In the genomic region with DNA sequence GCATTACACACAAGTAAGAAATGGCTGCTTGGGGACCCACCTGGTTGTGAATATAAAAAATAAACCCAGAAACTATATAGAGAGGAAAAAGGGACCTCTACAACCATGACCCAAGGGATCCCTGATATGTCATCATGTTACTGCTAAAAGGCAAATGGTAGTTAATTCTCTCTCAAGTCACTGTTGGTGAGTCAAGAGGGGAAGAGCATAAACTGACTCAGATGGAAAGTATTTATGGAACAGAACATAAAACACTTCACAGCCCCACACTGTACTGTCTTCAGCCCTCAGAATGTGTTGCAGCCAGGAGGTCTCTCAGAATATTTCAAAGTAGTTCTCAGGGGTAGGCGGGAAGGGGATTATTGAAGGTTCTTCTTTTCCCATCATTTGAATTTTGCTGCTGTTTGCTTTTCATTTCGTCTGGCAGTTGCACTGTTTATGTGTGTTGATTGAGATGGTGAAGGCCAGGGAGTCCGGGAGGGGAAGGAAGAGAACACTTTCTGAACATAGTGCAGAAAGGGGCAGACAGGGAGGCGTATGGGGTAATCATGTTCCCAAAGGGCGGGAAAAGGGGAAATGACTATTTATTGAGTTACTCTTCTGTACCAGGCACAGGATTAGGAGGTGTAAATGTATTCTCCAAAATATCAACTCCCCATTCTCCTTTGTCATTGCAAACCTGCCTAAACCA, we compare ENCODE assay signal across 11 cellular contexts.
DNase-seq lines count a peak whose midpoint lies in the region; ATAC-seq and TF ChIP-seq lines count a peak whose summit lies in the region.
"Had no signal": no experiment of that assay in that cellular context is flagged by ENCODE, and none has a peak within 500 bp of the region (broad histone marks: within the 10 kb centered on the region; RNA-seq: fewer than 3 reads in every experiment).

No MANE protein-coding gene starts in this region.

- no peaks in the 10 kb centered on the region for H3K9me3 Mint-ChIP-seq in endodermal cell
- H3K9me3 Mint-ChIP-seq: activated CD4-positive, alpha-beta T cell treated with anti-CD3 and anti-CD28 coated beads, Interleukin-2, amount 10 ng/mL, durations not matched to agents 7 days and 5 days had no signal

- H3K4me1 Mint-ChIP-seq in endodermal cell, result no peaks in the 10 kb centered on the region
- H3K4me1 Mint-ChIP-seq: activated CD4-positive, alpha-beta T cell treated with anti-CD3 and anti-CD28 coated beads, Interleukin-2, amount 10 ng/mL, durations not matched to agents 7 days and 5 days had no signal

- no peaks in the 10 kb centered on the region for H3K27me3 Mint-ChIP-seq in endodermal cell (ENCODE audit: insufficient read depth)

- H3K27me3 ChIP-seq in esophagus muscularis mucosa (no peaks in the 10 kb centered on the region), skeletal muscle satellite cell (ENCODE audit: control insufficient read depth, insufficient read depth, low read length) (no peaks in the 10 kb centered on the region), endodermal cell (ENCODE audit: control insufficient read depth, insufficient read depth, low read length, poor library complexity, severe bottlenecking) (no peaks in the 10 kb centered on the region)
- H3K27me3 ChIP-seq: neutrophil had no signal

- ATAC-seq in GM21390 (IDR thresholded peaks at IDR 0.05; ENCODE audit: unreplicated experiment) (peak; percentile 49), GM19324 (IDR thresholded peaks at IDR 0.05; ENCODE audit: low FRiP score, unreplicated experiment) (no peak)

- intact Hi-C loops in esophagus muscularis mucosa (cut with DNase I), result no loop called here

- H3K4me3 ChIP-seq in esophagus muscularis mucosa (no peak overlapping the region), skeletal muscle satellite cell (ENCODE audit: low read length) (peak overlapping the region; percentile 20), endodermal cell (ENCODE audit: low read length) (no peak overlapping the region)

- H3K9me3 ChIP-seq in esophagus muscularis mucosa (no peaks in the 10 kb centered on the region), skeletal muscle satellite cell (replicated peaks; ENCODE audit: low read length) (no peaks in the 10 kb centered on the region), endodermal cell (ENCODE audit: control insufficient read depth, low read length) (no peaks in the 10 kb centered on the region)
- H3K9me3 ChIP-seq: neutrophil had no signal

- H3K9ac ChIP-seq in skeletal muscle satellite cell (ENCODE audit: low read depth, low read length) (peak overlapping the region; percentile 24), endodermal cell (ENCODE audit: extremely low read depth, low read length, poor library complexity, severe bottlenecking) (no peak overlapping the region)

- H3K4me3 Mint-ChIP-seq in endodermal cell, result no peak overlapping the region
- H3K4me3 Mint-ChIP-seq: activated CD4-positive, alpha-beta T cell treated with anti-CD3 and anti-CD28 coated beads, Interleukin-2, amount 10 ng/mL, durations not matched to agents 7 days and 5 days had no signal

- H3K4me2 ChIP-seq in skeletal muscle satellite cell (ENCODE audit: low read length), result peak overlapping the region; percentile 56

- TF ChIP-seq CTCF in esophagus muscularis mucosa (IDR thresholded peaks at IDR 0.05) (no peak), endodermal cell (conservative IDR thresholded peaks at IDR 0.05) (no peak)

- WGBS in esophagus muscularis mucosa, result 45% methylated on average over 5 of the region's 5 CpGs
- WGBS in endodermal cell (ENCODE audit: insufficient coverage in 1 of 2, insufficient read length in 1 of 2), 2 experiments, result 89 to 90% methylated on average over 2 to 5 of the region's 5 CpGs

- H3K4me1 ChIP-seq in esophagus muscularis mucosa (peaks cover 22 to 43% (median 32%) of the 10 kb centered on the region in 4 donors), skeletal muscle satellite cell (ENCODE audit: control insufficient read depth, insufficient read depth, low read length) (peaks cover 24% of the 10 kb centered on the region), endodermal cell (ENCODE audit: control insufficient read depth, insufficient read depth, low read length) (no peaks in the 10 kb centered on the region)

- no peak overlapping the region for H3K27ac ChIP-seq in esophagus muscularis mucosa (replicated peaks in 1 of 4)
- no peak overlapping the region for H3K27ac ChIP-seq in endodermal cell (ENCODE audit: low read depth, low read length)
- H3K27ac ChIP-seq: neutrophil had no signal

- H3K36me3 ChIP-seq in esophagus muscularis mucosa (peaks cover 0 to 14% (median 0%) of the 10 kb centered on the region in 4 donors), skeletal muscle satellite cell (ENCODE audit: insufficient read depth, low read length) (no peaks in the 10 kb centered on the region), endodermal cell (ENCODE audit: control insufficient read depth, insufficient read depth, low read length) (no peaks in the 10 kb centered on the region)
- H3K36me3 ChIP-seq: neutrophil had no signal

- DNase-seq in MV-4-11 (lab: John Stamatoyannopoulos, UW) (peak; percentile 76), esophagus muscularis mucosa (ENCODE audit: extremely low spot score) (peak; percentile 68), endodermal cell (no peak), NCI-H526 treated with DMSO at 0.1 percent for 48 hours (lab: John Stamatoyannopoulos, UW) (no peak), CD1c-positive myeloid dendritic cell (ENCODE audit: extremely low spot score) (no peak)
- DNase-seq: activated CD4-positive, alpha-beta T cell treated with anti-CD3 and anti-CD28 coated beads, Interleukin-2, amount 10 ng/mL, durations not matched to agents 7 days and 5 days; NCI-H446 had no signal

- TF ChIP-seq EP300 in esophagus muscularis mucosa (IDR thresholded peaks at IDR 0.05), result no peak

- H3K36me3 Mint-ChIP-seq in endodermal cell (ENCODE audit: low read depth), result no peaks in the 10 kb centered on the region

- TF ChIP-seq POLR2A in esophagus muscularis mucosa (IDR thresholded peaks at IDR 0.05; ENCODE audit: low read depth), result no peak

- H3K27ac Mint-ChIP-seq in endodermal cell, result no peak overlapping the region
- H3K27ac Mint-ChIP-seq: activated CD4-positive, alpha-beta T cell treated with anti-CD3 and anti-CD28 coated beads, Interleukin-2, amount 10 ng/mL, durations not matched to agents 7 days and 5 days had no signal

Comparison
In these comparisons a context has a peak if more than half of its experiments do, and no peak if none do; other contexts are left out.
1. DNase-seq: peak in MV-4-11 (single experiment) and esophagus muscularis mucosa (single experiment); none in endodermal cell (single experiment), NCI-H526 treated with DMSO at 0.1 percent for 48 hours (single experiment) and CD1c-positive myeloid dendritic cell (single experiment).